In the genomic region with DNA sequence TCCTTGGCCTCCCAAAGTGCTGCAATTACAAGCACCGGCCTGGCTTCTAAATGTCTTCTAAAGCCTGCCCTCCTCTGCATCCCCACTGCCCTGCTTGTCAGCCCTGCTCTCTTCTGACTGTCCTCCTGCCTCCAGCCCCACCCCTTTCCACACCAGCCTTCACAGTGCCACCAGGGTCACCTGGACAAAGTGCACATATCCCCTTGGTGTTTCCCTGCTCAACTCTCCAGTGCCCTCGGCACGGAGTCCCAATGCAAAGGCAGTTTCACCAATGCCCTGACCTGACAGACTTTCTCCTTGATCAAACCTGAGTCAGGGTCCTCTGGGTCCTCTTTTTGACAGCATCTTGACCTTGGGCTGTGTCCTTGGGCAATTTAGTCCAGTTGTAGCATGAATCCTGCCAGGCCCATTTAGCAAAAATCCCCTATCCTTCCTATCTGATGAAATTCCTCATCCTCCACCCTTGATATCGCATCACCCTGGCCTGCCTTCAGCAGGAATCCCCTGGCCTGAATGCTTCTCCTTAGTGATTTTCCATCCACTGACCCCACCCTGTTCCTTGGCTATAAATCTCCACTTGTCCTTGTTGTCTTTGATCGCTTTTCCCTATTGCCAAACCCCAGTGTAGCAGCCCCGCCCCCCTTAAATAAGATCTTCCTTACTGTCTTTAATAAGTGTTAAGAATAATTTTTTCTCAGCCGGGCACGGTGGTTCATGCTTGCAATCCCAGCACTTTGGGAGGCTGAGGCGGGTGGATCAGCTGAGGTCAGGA, we compare ENCODE assay signal across 15 cellular contexts.
"Had no signal": no experiment of that assay in that cellular context is flagged by ENCODE, and none has a peak within 500 bp of the region (broad histone marks: within the 10 kb centered on the region; RNA-seq: fewer than 3 reads in every experiment).

No MANE protein-coding gene starts in this region.

- H3K4me3 ChIP-seq: lower lobe of right lung, psoas muscle, sigmoid colon, testis, upper lobe of right lung had no signal

- H3K36me3 ChIP-seq: lower lobe of right lung, sigmoid colon, upper lobe of right lung had no signal

- H3K27ac Mint-ChIP-seq: activated T-helper 17 cell treated with anti-CD3 and anti-CD28 coated beads, Interleukin-2, amount 50 U/mL, for 72 hours; nephron progenitor cell had no signal

- H3K27me3 ChIP-seq: sigmoid colon, testis, upper lobe of right lung had no signal

- H3K4me1 Mint-ChIP-seq: activated T-helper 17 cell treated with anti-CD3 and anti-CD28 coated beads, Interleukin-2, amount 50 U/mL, for 72 hours; stimulated activated naive CD8-positive, alpha-beta T cell treated with anti-CD3 and anti-CD28 coated beads, Interleukin-15, amount 100 ng/mL, for 72 hours had no signal

- H3K4me3 Mint-ChIP-seq: activated T-helper 17 cell treated with anti-CD3 and anti-CD28 coated beads, Interleukin-2, amount 50 U/mL, for 72 hours; nephron progenitor cell; stimulated activated naive CD8-positive, alpha-beta T cell treated with anti-CD3 and anti-CD28 coated beads, Interleukin-15, amount 100 ng/mL, for 72 hours had no signal

- H3K9me3 Mint-ChIP-seq: activated T-helper 17 cell treated with anti-CD3 and anti-CD28 coated beads, Interleukin-2, amount 50 U/mL, for 72 hours; stimulated activated naive CD8-positive, alpha-beta T cell treated with anti-CD3 and anti-CD28 coated beads, Interleukin-15, amount 100 ng/mL, for 72 hours had no signal

- H3K27ac ChIP-seq: lower lobe of right lung, psoas muscle, sigmoid colon, testis, upper lobe of right lung had no signal

- ATAC-seq: activated T-helper 17 cell treated with anti-CD3 and anti-CD28 coated beads, Interleukin-2, amount 50 U/mL, for 72 hours; esophagus mucosa; lower lobe of right lung; psoas muscle; stimulated activated naive CD8-positive, alpha-beta T cell treated with anti-CD3 and anti-CD28 coated beads, Interleukin-15, amount 100 ng/mL, for 72 hours; upper lobe of right lung had no signal

- H3K9me3 ChIP-seq: lower lobe of right lung, psoas muscle, sigmoid colon, testis, upper lobe of right lung had no signal

- H3K27me3 Mint-ChIP-seq: activated T-helper 17 cell treated with anti-CD3 and anti-CD28 coated beads, Interleukin-2, amount 50 U/mL, for 72 hours had no signal

- DNase-seq: activated CD4-positive, CD25-positive, alpha-beta regulatory T cell treated with anti-CD3 and anti-CD28 coated beads, Interleukin-2, amount 50 U/mL, for 72 hours; activated naive CD4-positive, alpha-beta T cell treated with anti-CD3 and anti-CD28 coated beads, Interleukin-2, amount 50 U/mL, for 16 hours; activated T-cell treated with anti-CD3 and anti-CD28 coated beads for 4 hours; caudate nucleus; kidney glomerular epithelial cell; lower lobe of right lung; nephron progenitor cell; sigmoid colon; stimulated activated CD4-positive, alpha-beta T cell treated with anti-CD3 and anti-CD28 coated beads, Interleukin-1b, Interleukin-23, amount 100 ng/mL, for 48 hours; stimulated activated naive CD8-positive, alpha-beta T cell treated with anti-CD3 and anti-CD28 coated beads, Interleukin-15, amount 100 ng/mL, for 72 hours; testis; upper lobe of right lung had no signal
